In the genomic region with DNA sequence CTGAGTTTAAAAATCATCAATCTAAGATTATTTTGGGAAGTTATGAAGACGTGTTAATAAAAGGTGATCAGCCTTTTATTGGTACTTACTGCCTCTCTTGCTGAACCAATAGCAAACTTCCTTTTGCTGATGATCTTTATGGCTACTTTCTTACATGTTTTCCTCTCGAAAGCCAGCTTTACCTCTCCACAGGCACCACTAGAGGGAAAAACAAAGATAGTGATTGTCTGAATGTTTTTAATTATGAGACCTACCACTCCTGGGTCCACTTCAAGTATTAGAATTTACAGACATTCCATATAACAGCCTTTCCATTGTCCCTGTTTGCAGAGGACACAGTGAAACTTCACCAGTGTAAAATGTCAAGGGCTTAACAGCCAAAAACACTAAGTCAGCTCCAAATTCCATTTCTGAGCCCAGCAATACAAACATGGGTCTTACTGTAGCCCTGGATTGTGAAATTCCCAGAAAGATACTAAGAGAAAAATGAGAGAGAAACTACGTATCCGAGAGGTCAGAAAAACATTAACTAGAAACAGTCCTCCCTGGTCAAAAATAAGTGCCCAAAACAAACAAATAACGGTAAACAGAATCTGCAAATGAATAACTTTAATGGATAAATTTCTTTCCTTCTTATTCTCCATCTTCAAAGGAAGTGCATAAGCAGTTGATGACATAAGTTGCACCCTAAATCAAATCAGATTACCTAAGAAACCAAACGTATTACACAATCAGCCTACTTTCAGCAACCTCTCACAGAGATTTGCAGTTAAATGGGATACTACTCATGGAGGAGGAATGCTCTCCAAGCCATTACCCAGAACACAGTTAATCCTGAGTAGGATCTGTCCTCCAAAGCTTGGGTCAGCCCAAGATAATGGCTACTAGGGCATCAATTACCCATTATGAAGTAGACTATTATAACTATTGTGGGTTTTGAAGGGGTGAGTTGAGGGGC, we compare ENCODE assay signal across 8 cellular contexts. TPM values are rescaled to one million over a fixed set of nuclear protein-coding genes. Genes with fewer than 3 reads are reported as not detected.
DNase-seq lines count a peak whose midpoint lies in the region; ATAC-seq and TF ChIP-seq lines count a peak whose summit lies in the region.

No MANE protein-coding gene starts in this region.

- H3K4me1 Mint-ChIP-seq in nephron progenitor cell = peaks cover 5% of the 10 kb centered on the region

- H3K4me3 Mint-ChIP-seq in nephron progenitor cell = no peak overlapping the region

- H3K27ac Mint-ChIP-seq in nephron progenitor cell = peak overlapping the region; percentile 13

- POLR2A ChIA-PET in PC-3 (lab: Charles Lee; ENCODE audit: unreplicated experiment) = interaction anchor here (0.6 kb wide), 1 partner anchor 510 kb away, joined by 3 read pairs; no protein-coding TSS in a partner anchor

- H3K4me2 ChIP-seq in PC-3 (ENCODE audit: low read length) = no peak overlapping the region

- H3K36me3 Mint-ChIP-seq in nephron progenitor cell (ENCODE audit: low read depth) = peaks cover 66% of the 10 kb centered on the region

- no peak for TF ChIP-seq CTCF in PC-3 (conservative IDR thresholded peaks at IDR 0.05; ENCODE audit: low read depth, low read length)
- TF ChIP-seq CTCF in nephron progenitor cell (IDR thresholded peaks at IDR 0.05) = no peak

- no peak overlapping the region for H3K4me3 ChIP-seq in PC-3 (ENCODE audit: low read length)

- no peak for ATAC-seq in PC-3
- ATAC-seq in HG02840 (IDR thresholded peaks at IDR 0.05; ENCODE audit: low FRiP score, unreplicated experiment) = no peak
- no peak for ATAC-seq in GM21619 (IDR thresholded peaks at IDR 0.05; ENCODE audit: unreplicated experiment)

- no peaks in the 10 kb centered on the region for H3K27me3 ChIP-seq in PC-3 (ENCODE audit: low read length)

- no TSS peak for BruUV-seq in PC-3 (replicated peaks; lab: Mats Ljungman, UMichigan)

- H3K9me2 ChIP-seq in PC-3 (replicated peaks; ENCODE audit: low read length) = no peaks in the 10 kb centered on the region

- peaks cover 13% of the 10 kb centered on the region for H3F3A ChIP-seq in PC-3 (ENCODE audit: low read length, unreplicated experiment)

- H3K9ac ChIP-seq in PC-3 (ENCODE audit: low read length) = no peak overlapping the region

- no peaks in the 10 kb centered on the region for H3K9me3 ChIP-seq in PC-3 (ENCODE audit: low read length)

- H3K79me2 ChIP-seq in PC-3 (ENCODE audit: low read length) = no peaks in the 10 kb centered on the region

- intact Hi-C loops in PC-3 (cut with micrococcal nuclease) = loop anchor here (2.0 to 5.0 kb wide), 2 partner anchors 31 to 110 kb away; partner anchors contain the start of gene HSCB

- H3K36me3 ChIP-seq in PC-3 (ENCODE audit: low read depth, low read length) = peaks cover under 1% of the 10 kb centered on the region; the same call in 1 of the 2 replicates

- H2AFZ ChIP-seq in PC-3 (ENCODE audit: low read length) = no peak overlapping the region

- H3K9me3 Mint-ChIP-seq in nephron progenitor cell = no peaks in the 10 kb centered on the region

- DNase-seq in AG20443 (ENCODE audit: low spot score) = peak; percentile 82
- peak; percentile 64 for DNase-seq in PC-3
- DNase-seq in epithelial cell of prostate (ENCODE audit: low read depth, low spot score) = peak; percentile 70
- DNase-seq in nephron progenitor cell = no peak
- no peak for DNase-seq in DMS53 (lab: John Stamatoyannopoulos, UW)
- DNase-seq in hippocampal formation (lab: John Stamatoyannopoulos, UW) = no peak

- H3K27ac ChIP-seq in PC-3 (ENCODE audit: low read length) = no peak overlapping the region
- peak overlapping the region; percentile 93 for H3K27ac ChIP-seq in epithelial cell of prostate

- H3K4me1 ChIP-seq in PC-3 (ENCODE audit: insufficient read depth, low read length) = peaks cover 34% of the 10 kb centered on the region

- H4K20me1 ChIP-seq in PC-3 (ENCODE audit: low read length) = no peaks in the 10 kb centered on the region

- CTCF ChIA-PET in PC-3 (lab: Charles Lee) = no interaction called here

- H3K27me3 Mint-ChIP-seq in nephron progenitor cell (ENCODE audit: low read depth, poor library complexity) = no peaks in the 10 kb centered on the region

RNA-seq across cellular contexts. Expression of gene CHEK2, which starts 29.5 kb away (rescaled TPM):
- total RNA-seq in PC-3 (2014; rRNA removed) = 21.0 and 23.7 TPM in 2 replicates

RNA-seq across cellular contexts. Expression of gene HSCB, which starts 29.7 kb away (rescaled TPM):
- total RNA-seq in PC-3 (2014; rRNA removed) = 13.9 and 14.1 TPM in 2 replicates

RNA-seq across cellular contexts. Expression of gene TTC28, which starts 32.5 kb away (rescaled TPM):
- total RNA-seq in PC-3 (2014; rRNA removed) = 4.1 and 6.3 TPM in 2 replicates

Comparison
In these comparisons a context has a peak if more than half of its experiments do, and no peak if none do; other contexts are left out.
1. DNase-seq: peak in AG20443 (single experiment), PC-3 (single experiment) and epithelial cell of prostate (single experiment); none in nephron progenitor cell (single experiment), DMS53 (single experiment) and hippocampal formation (0 of 2).